In the genomic region with DNA sequence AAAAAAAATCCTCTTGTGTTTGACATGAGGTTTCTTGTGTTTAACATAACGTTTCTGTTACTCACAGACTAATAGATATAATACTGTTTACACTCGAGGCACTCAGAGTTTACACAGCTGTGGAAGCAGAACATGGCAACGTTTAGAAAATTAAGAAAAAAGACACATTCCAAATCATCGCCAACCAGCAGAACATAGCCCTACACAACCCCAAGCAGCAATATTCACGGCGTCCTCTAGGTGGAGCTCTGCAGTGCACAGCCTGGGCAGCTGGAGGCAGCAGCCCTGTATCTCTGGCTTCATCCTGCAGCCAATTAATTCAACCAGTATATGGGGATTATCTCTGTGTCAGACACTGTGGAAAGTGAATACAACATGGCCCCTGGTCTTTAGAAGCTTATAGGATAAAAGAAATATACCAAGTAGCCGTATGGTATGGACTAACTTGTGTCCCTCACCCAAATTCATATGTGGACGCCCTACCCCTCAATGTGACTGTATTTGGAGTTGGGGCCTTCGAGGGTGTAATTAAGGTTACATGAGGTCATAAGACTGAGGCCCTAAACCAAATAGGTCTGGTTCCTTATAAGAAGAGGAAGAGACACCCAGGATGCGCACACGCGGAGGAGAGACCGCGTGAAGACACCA, we compare ENCODE assay signal across 8 cellular contexts. TPM values are rescaled to one million over a fixed set of nuclear protein-coding genes. Genes with fewer than 3 reads are reported as not detected.
DNase-seq lines count a peak whose midpoint lies in the region; ATAC-seq and TF ChIP-seq lines count a peak whose summit lies in the region.

No MANE protein-coding gene starts in this region.

- no peaks in the 10 kb centered on the region for H3K9me3 ChIP-seq in CD8-positive, alpha-beta T cell (ENCODE audit: low read length)
- H3K9me3 ChIP-seq in OCI-LY3 (ENCODE audit: insufficient read depth, low read length) (no peaks in the 10 kb centered on the region), fibroblast of lung (ENCODE audit: control insufficient read depth, insufficient read depth, low read depth, low read length) (no peaks in the 10 kb centered on the region)

- H3K27ac ChIP-seq in CD8-positive, alpha-beta T cell (ENCODE audit: low read depth, low read length) = no peak overlapping the region
- H3K27ac ChIP-seq in OCI-LY3 (ENCODE audit: low read length) = no peak overlapping the region
- H3K27ac ChIP-seq in fibroblast of lung (ENCODE audit: insufficient read depth, low read length) = no peak overlapping the region

- no peaks in the 10 kb centered on the region for H3K4me1 ChIP-seq in CD8-positive, alpha-beta T cell (ENCODE audit: insufficient read depth, low read length)
- H3K4me1 ChIP-seq in OCI-LY3 (ENCODE audit: low read length) = peaks cover 12% of the 10 kb centered on the region
- peaks cover 7% of the 10 kb centered on the region for H3K4me1 ChIP-seq in fibroblast of lung (ENCODE audit: control insufficient read depth, extremely low read depth, insufficient read depth, low read length)

- intact Hi-C loops in CD8-positive, alpha-beta T cell (cut with DNase I, micrococcal nuclease) = loop anchor here in 1 of 2 experiments (1.0 kb wide), 1 partner anchor 243 kb away; no protein-coding TSS in a partner anchor

- H3K9ac ChIP-seq in OCI-LY3 (ENCODE audit: low read length) (no peak overlapping the region), fibroblast of lung (ENCODE audit: insufficient read depth, low read length) (no peak overlapping the region)

- no peak overlapping the region for H3K27ac Mint-ChIP-seq in CD8-positive, alpha-beta T cell
- no peak overlapping the region for H3K27ac Mint-ChIP-seq in neural crest cell (ENCODE audit: unreplicated experiment)

- no peaks in the 10 kb centered on the region for H3K27me3 ChIP-seq in CD8-positive, alpha-beta T cell (ENCODE audit: insufficient read depth, low read length)
- H3K27me3 ChIP-seq in OCI-LY3 (ENCODE audit: low read depth, low read length) = peaks cover 13% of the 10 kb centered on the region
- H3K27me3 ChIP-seq in fibroblast of lung (ENCODE audit: control insufficient read depth, insufficient read depth, low read length) = no peaks in the 10 kb centered on the region

- H3K4me1 Mint-ChIP-seq in CD8-positive, alpha-beta T cell (ENCODE audit: low read depth) = peaks cover 10% of the 10 kb centered on the region
- peaks cover 18% of the 10 kb centered on the region for H3K4me1 Mint-ChIP-seq in neural crest cell

- H2AFZ ChIP-seq in OCI-LY3 (ENCODE audit: low read depth, low read length) = 0 out of 2 replicates have a peak overlapping the region, but pooled peaks have one; percentile 45
- H2AFZ ChIP-seq in fibroblast of lung (ENCODE audit: low read length) = no peak overlapping the region

- peak; percentile 68 to 89 (median 81) for DNase-seq in CD8-positive, alpha-beta T cell
- DNase-seq in activated T-cell treated with anti-CD3 and anti-CD28 coated beads, Interleukin-2, amount 50 U/mL, for 1 hour = peak; percentile 87
- DNase-seq in fibroblast of lung (ENCODE audit: low read depth in 2 of 2) (peak; percentile 69 to 90), neural crest cell (ENCODE audit: low read depth, low spot score) (peak; percentile 87), stromal cell of bone marrow (ENCODE audit: low read depth) (peak; percentile 71)

- H3K36me3 ChIP-seq in CD8-positive, alpha-beta T cell (ENCODE audit: insufficient read depth, low read length) = no peaks in the 10 kb centered on the region
- H3K36me3 ChIP-seq in OCI-LY3 (replicated peaks; ENCODE audit: low read depth, low read length) = no peaks in the 10 kb centered on the region
- H3K36me3 ChIP-seq in fibroblast of lung (ENCODE audit: control insufficient read depth, insufficient read depth, low read length) = no peaks in the 10 kb centered on the region

- H4K20me1 ChIP-seq in OCI-LY3 (ENCODE audit: insufficient read depth, low read length) (no peaks in the 10 kb centered on the region), fibroblast of lung (ENCODE audit: control insufficient read depth, extremely low read depth, insufficient read depth, low read length) (no peaks in the 10 kb centered on the region)

- no peak overlapping the region for H3K4me3 ChIP-seq in CD8-positive, alpha-beta T cell (ENCODE audit: low read depth, low read length)
- no peak overlapping the region for H3K4me3 ChIP-seq in OCI-LY3 (ENCODE audit: low read length)
- H3K4me3 ChIP-seq in fibroblast of lung (replicated peaks in 1 of 4; ENCODE audit: control extremely low read depth in 1 of 4, insufficient read depth in 1 of 4, low read depth in 3 of 4, low read length in 4 of 4) = no peak overlapping the region

- H3K4me3 Mint-ChIP-seq in CD8-positive, alpha-beta T cell = no peak overlapping the region
- H3K4me3 Mint-ChIP-seq in neural crest cell = no peak overlapping the region

- peaks cover 4% of the 10 kb centered on the region for H3K27me3 Mint-ChIP-seq in CD8-positive, alpha-beta T cell (ENCODE audit: low read depth)
- no peaks in the 10 kb centered on the region for H3K27me3 Mint-ChIP-seq in neural crest cell (ENCODE audit: low read depth)

- H3K36me3 Mint-ChIP-seq in CD8-positive, alpha-beta T cell = no peaks in the 10 kb centered on the region
- no peaks in the 10 kb centered on the region for H3K36me3 Mint-ChIP-seq in neural crest cell (ENCODE audit: low read depth)

- CTCF ChIA-PET in CD8-positive, alpha-beta T cell (lab: Charles Lee) = interaction anchor here (0.6 to 14.9 kb wide), 25 partner anchors 11 to 1628 kb away, joined by 3 to 377 read pairs (median 4); partner anchors contain the start of genes ANKRD16, FBH1 and TASOR2

- peak; percentile 90 for TF ChIP-seq CTCF in CD8-positive, alpha-beta T cell (IDR thresholded peaks at IDR 0.05)
- TF ChIP-seq CTCF in OCI-LY3 (IDR thresholded peaks at IDR 0.05; ENCODE audit: low read depth, low read length) (peak; percentile 76), fibroblast of lung (conservative IDR thresholded peaks at IDR 0.05 in 1 of 2, IDR thresholded peaks at IDR 0.05 in 1 of 2; ENCODE audit: low read depth in 1 of 2, low read length in 2 of 2) (peak; percentile 96 to 100), neural crest cell (conservative IDR thresholded peaks at IDR 0.05) (peak; percentile 91)

- H3K4me2 ChIP-seq in OCI-LY3 (ENCODE audit: low read length) = peak overlapping the region; percentile 42
- H3K4me2 ChIP-seq in fibroblast of lung (ENCODE audit: extremely low read depth, insufficient read depth, low read length) = peak overlapping the region; percentile 23

- H3K79me2 ChIP-seq in OCI-LY3 (ENCODE audit: low read length) = no peaks in the 10 kb centered on the region
- H3K79me2 ChIP-seq in fibroblast of lung (ENCODE audit: control insufficient read depth, insufficient read depth, low read length) = no peaks in the 10 kb centered on the region

- no peaks in the 10 kb centered on the region for H3K9me3 Mint-ChIP-seq in CD8-positive, alpha-beta T cell
- no peaks in the 10 kb centered on the region for H3K9me3 Mint-ChIP-seq in neural crest cell

- ATAC-seq in CD8-positive, alpha-beta T cell = peak; percentile 99
- peak; percentile 66 for ATAC-seq in GM19328 (IDR thresholded peaks at IDR 0.05; ENCODE audit: unreplicated experiment)
- ATAC-seq in HG03457 (IDR thresholded peaks at IDR 0.05; ENCODE audit: unreplicated experiment) = peak; percentile 73

- POLR2A ChIA-PET in CD8-positive, alpha-beta T cell (lab: Charles Lee) = interaction anchor here (1.4 kb wide), 1 partner anchor 55 kb away, joined by 3 read pairs; the partner anchor contains the start of gene TASOR2

RNA-seq across cellular contexts. Expression of gene ASB13, which starts 36.5 kb away (rescaled TPM):
- 1 to 10 TPM; 1.6 to 1.9 TPM for total RNA-seq in CD8-positive, alpha-beta T cell
- total RNA-seq in fibroblast of lung (9.8 and 15.4 TPM in 2 replicates), neural crest cell (40.8 and 41.0 TPM in 2 replicates)
- polyA plus RNA-seq in fibroblast of lung = 5.4 and 7.3 TPM in 2 replicates
- 7.0 and 10.3 TPM in 2 replicates for polyA plus RNA-seq in fibroblast of lung (2012)
- polyA minus RNA-seq in fibroblast of lung (ENCODE audit: low replicate concordance) = 10.6 and 14.1 TPM in 2 replicates

RNA-seq across cellular contexts. Expression of gene TASOR2, which starts 54.7 kb away (rescaled TPM):
- 10 to 100 TPM; 52.7 to 61.2 TPM for total RNA-seq in CD8-positive, alpha-beta T cell
- total RNA-seq in fibroblast of lung = 77.9 and 85.3 TPM in 2 replicates
- 37.0 and 41.1 TPM in 2 replicates for polyA plus RNA-seq in fibroblast of lung
- polyA plus RNA-seq in fibroblast of lung (2012) = 17.4 and 21.2 TPM in 2 replicates
- polyA minus RNA-seq in fibroblast of lung (ENCODE audit: low replicate concordance) = 8.4 and 14.6 TPM in 2 replicates
- total RNA-seq in neural crest cell = 49.1 and 49.8 TPM in 2 replicates
